8 cellular contexts compared by ENCODE assay signal in the genomic region with DNA sequence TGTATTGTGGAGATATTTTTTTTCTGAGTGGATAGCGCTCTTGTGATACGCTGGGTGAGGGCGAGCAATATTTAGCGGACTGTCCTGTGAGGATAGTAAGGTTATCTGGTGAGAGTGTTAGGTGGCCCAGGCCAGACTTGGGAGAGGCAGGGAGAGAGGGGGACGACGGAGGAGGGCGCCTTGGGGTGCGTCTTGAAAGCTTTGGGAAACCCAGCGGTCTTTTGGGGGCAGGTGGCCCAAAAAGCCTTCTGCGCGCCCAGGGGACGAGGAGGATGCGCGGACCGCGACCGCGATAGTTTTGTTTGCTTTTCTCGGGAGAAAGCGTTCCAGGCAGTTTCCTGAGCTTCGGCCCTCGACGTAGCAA. TPM values are rescaled to one million over a fixed set of nuclear protein-coding genes. Genes with fewer than 3 reads are reported as not detected.
DNase-seq lines count a peak whose midpoint lies in the region; ATAC-seq and TF ChIP-seq lines count a peak whose summit lies in the region.

No MANE protein-coding gene starts in this region.

- no peaks in the 10 kb centered on the region for H3K9me3 Mint-ChIP-seq in CD4-positive, alpha-beta T cell
- no peaks in the 10 kb centered on the region for H3K9me3 Mint-ChIP-seq in chondrocyte (ENCODE audit: low read depth)

- DNase-seq in CD4-positive, alpha-beta T cell: no peak
- no peak for DNase-seq in chondrocyte (ENCODE audit: low spot score)
- no peak for DNase-seq in H4 (ENCODE audit: low spot score)
- no peak for DNase-seq in left colon

- H3K27me3 Mint-ChIP-seq in CD4-positive, alpha-beta T cell: no peaks in the 10 kb centered on the region
- H3K27me3 Mint-ChIP-seq in chondrocyte (ENCODE audit: low read depth): no peaks in the 10 kb centered on the region

- peak overlapping the region; percentile 92 for H3K4me3 Mint-ChIP-seq in CD4-positive, alpha-beta T cell
- peak overlapping the region; percentile 98 for H3K4me3 Mint-ChIP-seq in chondrocyte (ENCODE audit: unreplicated experiment)

- peak overlapping the region; percentile 73 for H3K27ac Mint-ChIP-seq in CD4-positive, alpha-beta T cell
- peak overlapping the region; percentile 67 for H3K27ac Mint-ChIP-seq in chondrocyte (ENCODE audit: unreplicated experiment)

- POLR2A ChIA-PET in CD4-positive, alpha-beta T cell (lab: Charles Lee): interaction anchor here (0.9 to 1.2 kb wide), 3 partner anchors 147 to 780 kb away, joined by 3 to 4 read pairs (median 4); a partner anchor contains a TSS

- no peak for ATAC-seq in CD4-positive, alpha-beta T cell (ENCODE audit: poor library complexity)
- no peak for ATAC-seq in left colon
- ATAC-seq in GM18867 (IDR thresholded peaks at IDR 0.05; ENCODE audit: unreplicated experiment): no peak
- no peak for ATAC-seq in HG02840 (IDR thresholded peaks at IDR 0.05; ENCODE audit: low FRiP score, unreplicated experiment)

- H3K9me3 ChIP-seq in CD4-positive, alpha-beta T cell (ENCODE audit: control insufficient read depth, low read length): no peaks in the 10 kb centered on the region
- H3K9me3 ChIP-seq in HUES48 (ENCODE audit: control insufficient read depth, insufficient read depth, low read length): no peaks in the 10 kb centered on the region
- H3K9me3 ChIP-seq in mucosa of stomach (ENCODE audit: control insufficient read depth, low read length): no peaks in the 10 kb centered on the region

- peaks cover 35% of the 10 kb centered on the region for H3K4me1 Mint-ChIP-seq in CD4-positive, alpha-beta T cell (ENCODE audit: low read depth)
- H3K4me1 Mint-ChIP-seq in chondrocyte (ENCODE audit: low read depth): peaks cover 30% of the 10 kb centered on the region

- H3K4me1 ChIP-seq in HUES48 (ENCODE audit: control insufficient read depth, insufficient read depth, low read length) (peaks cover 25% of the 10 kb centered on the region), mucosa of stomach (ENCODE audit: control insufficient read depth, insufficient read depth, low read length) (peaks cover 19% of the 10 kb centered on the region)

- H3K27me3 ChIP-seq in CD4-positive, alpha-beta T cell (ENCODE audit: control insufficient read depth, insufficient read depth, low read length): no peaks in the 10 kb centered on the region
- H3K27me3 ChIP-seq in HUES48 (ENCODE audit: control insufficient read depth, insufficient read depth, low read length) (no peaks in the 10 kb centered on the region), mucosa of stomach (ENCODE audit: control insufficient read depth, insufficient read depth, low read length) (no peaks in the 10 kb centered on the region)

- peak overlapping the region; percentile 79 for H3K9ac ChIP-seq in HUES48 (ENCODE audit: low read depth, low read length)
- H3K9ac ChIP-seq in mucosa of stomach (ENCODE audit: low read length): peak overlapping the region; percentile 55

- no peak for TF ChIP-seq CTCF in CD4-positive, alpha-beta T cell (IDR thresholded peaks at IDR 0.05)
- no peak for TF ChIP-seq CTCF in chondrocyte (IDR thresholded peaks at IDR 0.05)

- intact Hi-C loops in CD4-positive, alpha-beta T cell (cut with DNase I, micrococcal nuclease): loop anchor here (5.0 kb wide), 2 partner anchors 379 to 449 kb away; a partner anchor contains a TSS
- intact Hi-C loops in left colon (cut with DNase I, micrococcal nuclease): no loop called here

- peaks cover 15% of the 10 kb centered on the region for H3K36me3 ChIP-seq in HUES48 (ENCODE audit: control insufficient read depth, insufficient read depth, low read length)
- H3K36me3 ChIP-seq in mucosa of stomach (ENCODE audit: control insufficient read depth, insufficient read depth, low read length): no peaks in the 10 kb centered on the region

- CTCF ChIA-PET in CD4-positive, alpha-beta T cell (lab: Charles Lee): interaction anchor here (0.8 to 1.2 kb wide), 3 partner anchors 11 to 452 kb away, joined by 3 to 4 read pairs (median 4); no protein-coding TSS in a partner anchor

- H3K36me3 Mint-ChIP-seq in CD4-positive, alpha-beta T cell (ENCODE audit: low read depth): peaks cover 12% of the 10 kb centered on the region
- no peaks in the 10 kb centered on the region for H3K36me3 Mint-ChIP-seq in chondrocyte (ENCODE audit: low read depth)

- peak overlapping the region; percentile 92 for H3K4me3 ChIP-seq in HUES48 (ENCODE audit: low read depth, low read length)
- no peak overlapping the region for H3K4me3 ChIP-seq in mucosa of stomach (ENCODE audit: low read length)

- no peak overlapping the region for H3K27ac ChIP-seq in CD4-positive, alpha-beta T cell (ENCODE audit: low read depth, low read length)
- H3K27ac ChIP-seq in HUES48 (ENCODE audit: low read depth, low read length): peak overlapping the region; percentile 92

RNA-seq across cellular contexts. Expression of a gene that starts 0.5 kb away (rescaled TPM):
- 10 to 100 TPM; 13.5 to 14.3 TPM for total RNA-seq in CD4-positive, alpha-beta T cell
- 30.5 to 55.2 TPM (median 31.3 TPM) in 3 replicates for total RNA-seq in chondrocyte
- total RNA-seq in H4 (2014; rRNA removed; shearing (Covaris generic)): 10.0 and 10.6 TPM in 2 replicates
- total RNA-seq in left colon: 1 to 10 TPM; 3.0 to 5.0 TPM

Comparison
In these comparisons a context has a peak if more than half of its experiments do, and no peak if none do; other contexts are left out.
1. intact Hi-C loops: an anchor here in CD4-positive, alpha-beta T cell (5.0 kb wide); none called in left colon.